In the genomic region with DNA sequence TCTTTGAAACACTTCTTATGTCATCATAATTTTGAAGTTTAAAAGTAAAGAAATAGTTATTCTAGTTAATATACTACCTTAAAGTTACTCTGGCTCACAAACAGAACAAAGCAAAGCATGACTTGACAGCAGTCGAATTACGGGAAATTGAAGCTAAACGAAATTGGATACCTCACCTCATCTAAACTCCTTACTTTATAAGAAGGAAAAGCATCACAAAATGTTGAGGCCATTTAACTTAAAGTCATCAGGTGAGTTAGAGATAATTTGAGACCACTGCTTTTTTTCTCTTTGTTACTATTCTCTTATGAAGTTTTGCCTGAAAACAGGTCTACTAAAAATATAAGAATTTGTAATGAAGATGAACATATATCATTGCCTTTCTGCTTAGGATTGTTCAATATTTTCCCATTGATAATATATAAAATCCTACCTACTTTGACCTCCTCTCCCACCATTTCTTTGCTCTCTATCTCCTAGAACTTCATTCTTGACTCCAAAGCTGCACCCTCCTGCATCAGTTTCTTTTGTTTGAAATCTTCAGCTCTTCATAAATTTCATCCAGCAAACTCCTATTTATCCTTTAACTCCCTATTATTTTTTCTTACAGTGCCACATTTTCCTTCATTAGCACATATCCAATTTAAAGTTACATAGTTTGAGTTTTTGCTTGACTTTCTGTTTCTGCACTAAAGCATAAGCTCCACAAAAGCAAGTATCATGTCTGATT, we compare ENCODE assay signal across 13 cellular contexts.
DNase-seq lines count a peak whose midpoint lies in the region; ATAC-seq and TF ChIP-seq lines count a peak whose summit lies in the region.
"Had no signal": no experiment of that assay in that cellular context is flagged by ENCODE, and none has a peak within 500 bp of the region (broad histone marks: within the 10 kb centered on the region; RNA-seq: fewer than 3 reads in every experiment).

No MANE protein-coding gene starts in this region.

- H4K20me1 ChIP-seq in GM23248 (ENCODE audit: insufficient read depth): no peaks in the 10 kb centered on the region
- H4K20me1 ChIP-seq in neural progenitor cell (ENCODE audit: low read depth): peaks cover 4% of the 10 kb centered on the region

- H3K4me3 Mint-ChIP-seq in chondrocyte (ENCODE audit: unreplicated experiment) (peak overlapping the region; percentile 63), neural progenitor cell (peak overlapping the region; percentile 81)
- H3K4me3 Mint-ChIP-seq in stimulated activated effector memory CD8-positive, alpha-beta T cell treated with anti-CD3 and anti-CD28 coated beads, Interleukin-12 subunit alpha, Interleukin-12 subunit beta, amount 100 ng/mL, for 72 hours: no peak overlapping the region

- H3K27me3 Mint-ChIP-seq in chondrocyte (ENCODE audit: low read depth) (peaks cover 28% of the 10 kb centered on the region), neural progenitor cell (ENCODE audit: insufficient read depth, low read depth) (peaks cover 22% of the 10 kb centered on the region)

- H3K9me2 ChIP-seq in GM23248 (ENCODE audit: insufficient read depth): no peaks in the 10 kb centered on the region

- no peak overlapping the region for H3K27ac ChIP-seq in GM23248
- no peak overlapping the region for H3K27ac ChIP-seq in neural progenitor cell
- H3K27ac ChIP-seq: colonic mucosa, SJCRH30, thyroid gland, VCaP had no signal

- H3K4me3 ChIP-seq in GM23248 (no peak overlapping the region), neural progenitor cell (peak overlapping the region; percentile 46)
- H3K4me3 ChIP-seq: colonic mucosa, SJCRH30 had no signal

- H3K27me3 ChIP-seq in GM23248 (replicated peaks; ENCODE audit: insufficient read depth) (peaks cover 29% of the 10 kb centered on the region), neural progenitor cell (peaks cover 68% of the 10 kb centered on the region)
- H3K27me3 ChIP-seq: SJCRH30 had no signal

- in situ Hi-C loops in GM23248 (cut with MboI): no loop called here

- H3K9ac ChIP-seq in GM23248 (no peak overlapping the region), neural progenitor cell (no peak overlapping the region)

- WGBS in GM23248 (ENCODE audit: low coverage in 1 of 2, low lambda C conversion rate in 2 of 2, missing lambda C conversion rate in 2 of 2), 2 experiments: 55 to 68% methylated on average over 3 of the region's 3 CpGs

- H3K9me3 Mint-ChIP-seq in chondrocyte (ENCODE audit: low read depth) (peaks cover 10% of the 10 kb centered on the region), neural progenitor cell (peaks cover 13% of the 10 kb centered on the region)
- H3K9me3 Mint-ChIP-seq in stimulated activated effector memory CD8-positive, alpha-beta T cell treated with anti-CD3 and anti-CD28 coated beads, Interleukin-12 subunit alpha, Interleukin-12 subunit beta, amount 100 ng/mL, for 72 hours: no peaks in the 10 kb centered on the region

- H3K9me3 ChIP-seq in GM23248 (ENCODE audit: low read depth) (no peaks in the 10 kb centered on the region), neural progenitor cell (ENCODE audit: low read depth) (no peaks in the 10 kb centered on the region)
- H3K9me3 ChIP-seq: colonic mucosa, SJCRH30, thyroid gland had no signal

- DNase-seq in NCI-H2171 treated with DMSO at 0.1 percent for 48 hours (lab: John Stamatoyannopoulos, UW) (peak; percentile 34), NCI-H2171 (lab: John Stamatoyannopoulos, UW) (no peak), GM23248 (no peak), chondrocyte (ENCODE audit: low spot score) (no peak), neural progenitor cell (ENCODE audit: low spot score) (no peak), NAMALWA (ENCODE audit: low spot score) (no peak)
- DNase-seq in stimulated activated effector memory CD8-positive, alpha-beta T cell treated with anti-CD3 and anti-CD28 coated beads, Interleukin-12 subunit alpha, Interleukin-12 subunit beta, amount 100 ng/mL, for 72 hours (ENCODE audit: low spot score in 2 of 2): no peak
- DNase-seq: colonic mucosa, NCI-H1694, SJCRH30 had no signal

- peak overlapping the region; percentile 5 for H3K4me2 ChIP-seq in GM23248 (ENCODE audit: unreplicated experiment)
- H3K4me2 ChIP-seq in neural progenitor cell: peak overlapping the region; percentile 79

- H3F3A ChIP-seq in GM23248 (ENCODE audit: insufficient read depth) (no peaks in the 10 kb centered on the region), neural progenitor cell (ENCODE audit: low read depth) (no peaks in the 10 kb centered on the region)

- H3K4me1 ChIP-seq in GM23248 (ENCODE audit: insufficient read depth): no peaks in the 10 kb centered on the region
- H3K4me1 ChIP-seq in neural progenitor cell: peaks cover 4% of the 10 kb centered on the region
- H3K4me1 ChIP-seq: colonic mucosa, SJCRH30 had no signal

- TF ChIP-seq CTCF in chondrocyte (IDR thresholded peaks at IDR 0.05): no peak
- no peak for TF ChIP-seq CTCF in neural progenitor cell (IDR thresholded peaks at IDR 0.05)

- H2AFZ ChIP-seq in GM23248: peak overlapping the region; percentile 68
- H2AFZ ChIP-seq in neural progenitor cell (replicated peaks): peak overlapping the region; percentile 99

- H3K27ac Mint-ChIP-seq in chondrocyte (ENCODE audit: unreplicated experiment) (no peak overlapping the region), neural progenitor cell (no peak overlapping the region)
- no peak overlapping the region for H3K27ac Mint-ChIP-seq in stimulated activated effector memory CD8-positive, alpha-beta T cell treated with anti-CD3 and anti-CD28 coated beads, Interleukin-12 subunit alpha, Interleukin-12 subunit beta, amount 100 ng/mL, for 72 hours

- no peak for ATAC-seq in HG03175 (IDR thresholded peaks at IDR 0.05; ENCODE audit: unreplicated experiment)
- no peak for ATAC-seq in stimulated activated effector memory CD8-positive, alpha-beta T cell treated with anti-CD3 and anti-CD28 coated beads, Interleukin-12 subunit alpha, Interleukin-12 subunit beta, amount 100 ng/mL, for 72 hours

- H3K36me3 ChIP-seq in GM23248 (ENCODE audit: low read depth): no peaks in the 10 kb centered on the region
- no peaks in the 10 kb centered on the region for H3K36me3 ChIP-seq in neural progenitor cell
- H3K36me3 ChIP-seq: colonic mucosa, SJCRH30, thyroid gland had no signal

- H3K4me1 Mint-ChIP-seq in chondrocyte (ENCODE audit: low read depth) (peaks cover 3% of the 10 kb centered on the region), neural progenitor cell (no peaks in the 10 kb centered on the region)
- H3K4me1 Mint-ChIP-seq in stimulated activated effector memory CD8-positive, alpha-beta T cell treated with anti-CD3 and anti-CD28 coated beads, Interleukin-12 subunit alpha, Interleukin-12 subunit beta, amount 100 ng/mL, for 72 hours: no peaks in the 10 kb centered on the region

- H3K36me3 Mint-ChIP-seq in chondrocyte (ENCODE audit: low read depth) (peaks cover 2% of the 10 kb centered on the region), neural progenitor cell (no peaks in the 10 kb centered on the region)
- no peaks in the 10 kb centered on the region for H3K36me3 Mint-ChIP-seq in stimulated activated effector memory CD8-positive, alpha-beta T cell treated with anti-CD3 and anti-CD28 coated beads, Interleukin-12 subunit alpha, Interleukin-12 subunit beta, amount 100 ng/mL, for 72 hours

- H3K79me2 ChIP-seq in GM23248 (ENCODE audit: insufficient read depth) (no peaks in the 10 kb centered on the region), neural progenitor cell (ENCODE audit: low read depth) (no peaks in the 10 kb centered on the region)
